In genomic region chr2:179911569-179911968, GRCh38 we compare ENCODE assay signal across 40 cellular contexts. TPM values are rescaled to one million over a fixed set of nuclear protein-coding genes. Genes with fewer than 3 reads are reported as not detected.
"Had no signal": no experiment of that assay in that cellular context is flagged by ENCODE, and none has a peak within 500 bp of the region (broad histone marks: within the 10 kb centered on the region; RNA-seq: fewer than 3 reads in every experiment).

No MANE protein-coding gene starts in this region.

- H3K27me3 Mint-ChIP-seq: activated naive CD4-positive, alpha-beta T cell treated with anti-CD3 and anti-CD28 coated beads, Interleukin-2, amount 10 ng/mL, durations not matched to agents 7 days and 5 days; activated naive CD8-positive, alpha-beta T cell treated with anti-CD3 and anti-CD28 coated beads for 36 hours; activated naive CD8-positive, alpha-beta T cell treated with anti-CD3 and anti-CD28 coated beads, Interleukin-2, amount 10 ng/mL, durations not matched to agents 7 days and 5 days; brain had no signal

- H3K27ac Mint-ChIP-seq: activated naive CD4-positive, alpha-beta T cell treated with anti-CD3 and anti-CD28 coated beads for 36 hours; activated naive CD4-positive, alpha-beta T cell treated with anti-CD3 and anti-CD28 coated beads, Interleukin-2, amount 10 ng/mL, durations not matched to agents 7 days and 5 days; activated naive CD4-positive, alpha-beta T cell treated with anti-CD3 and anti-CD28 coated beads, Interleukin-2, amount 50 U/mL, for 24 hours; activated naive CD4-positive, alpha-beta T cell treated with anti-CD3 and anti-CD28 coated beads, Interleukin-2, amount 50 U/mL, for 72 hours; activated naive CD8-positive, alpha-beta T cell; activated naive CD8-positive, alpha-beta T cell treated with anti-CD3 and anti-CD28 coated beads for 36 hours; activated naive CD8-positive, alpha-beta T cell treated with anti-CD3 and anti-CD28 coated beads, Interleukin-2, amount 10 ng/mL, durations not matched to agents 7 days and 5 days; activated naive CD8-positive, alpha-beta T cell treated with anti-CD3 and anti-CD28 coated beads, Interleukin-2, amount 50 U/mL, for 24 hours; activated T-cell treated with anti-CD3 and anti-CD28 coated beads, Interleukin-2, amount 50 U/mL, for 24 hours; activated T-cell treated with anti-CD3 and anti-CD28 coated beads, Interleukin-2, amount 50 U/mL, for 72 hours; activated T-helper 1 cell treated with anti-CD3 and anti-CD28 coated beads, Interleukin-12 subunit alpha, Interleukin-12 subunit beta, Interleukin-2, Interleukin-4 antibody, amounts not matched to agents 30 ng/mL and 10 ng/mL and 1 ng/mL, durations not matched to agents 14 hours and 24 hours and 36 hours; activated T-helper 17 cell treated with anti-CD3 and anti-CD28 coated beads, Interleukin-2, amount 50 U/mL, for 72 hours; activated T-helper 2 cell treated with anti-CD3 and anti-CD28 coated beads, Interferon-gamma antibody, Interleukin-2, Interleukin-4, amounts not matched to agents 10 μg/mL and 5 μg/mL and 100 μg/mL, durations not matched to agents 14 hours and 24 hours and 36 hours; brain had no signal

- H3K4me3 ChIP-seq: adrenal gland, ascending aorta, body of pancreas, breast epithelium, cardiac muscle cell had no signal

- DNase-seq: activated effector memory CD4-positive, alpha-beta T cell treated with anti-CD3 and anti-CD28 coated beads, Interleukin-2, amount 50 U/mL, for 16 hours; activated effector memory CD4-positive, alpha-beta T cell treated with Interleukin-2 at 50 U/mL for 16 hours; activated gamma-delta T cell; activated gamma-delta T cell treated with Interleukin-2 at 50 U/mL for 16 hours; activated naive CD4-positive, alpha-beta T cell; activated naive CD4-positive, alpha-beta T cell treated with anti-CD3 and anti-CD28 coated beads for 36 hours; activated naive CD4-positive, alpha-beta T cell treated with anti-CD3 and anti-CD28 coated beads, Interleukin-2, amount 10 ng/mL, durations not matched to agents 7 days and 5 days; activated naive CD4-positive, alpha-beta T cell treated with anti-CD3 and anti-CD28 coated beads, Interleukin-2, amount 50 U/mL, for 16 hours; activated naive CD4-positive, alpha-beta T cell treated with Interleukin-2 at 50 U/mL for 16 hours; activated naive CD8-positive, alpha-beta T cell treated with anti-CD3 and anti-CD28 coated beads for 36 hours; activated naive CD8-positive, alpha-beta T cell treated with anti-CD3 and anti-CD28 coated beads, Interleukin-2, amount 10 ng/mL, durations not matched to agents 7 days and 5 days; activated naive CD8-positive, alpha-beta T cell treated with anti-CD3 and anti-CD28 coated beads, Interleukin-2, amount 50 U/mL, for 24 hours; activated T-cell treated with anti-CD3 and anti-CD28 coated beads, Interleukin-2, amount 50 U/mL, for 1 hour; activated T-cell treated with anti-CD3 and anti-CD28 coated beads, Interleukin-2, amount 50 U/mL, for 24 hours; activated T-cell treated with anti-CD3 and anti-CD28 coated beads, Interleukin-2, amount 50 U/mL, for 4 hours; activated T-cell treated with anti-CD3 and anti-CD28 coated beads, Interleukin-2, amount 50 U/mL, for 48 hours; activated T-cell treated with anti-CD3 and anti-CD28 coated beads, Interleukin-2, amount 50 U/mL, for 72 hours; amniotic stem cell; amygdala; anterior cingulate cortex; aorta; body of pancreas; brain microvascular endothelial cell; caudate nucleus; central memory CD4-positive, alpha-beta T cell; cerebellar nuclear complex had no signal

- H3K4me1 Mint-ChIP-seq: activated naive CD4-positive, alpha-beta T cell treated with anti-CD3 and anti-CD28 coated beads, Interleukin-2, amount 10 ng/mL, durations not matched to agents 7 days and 5 days; activated naive CD4-positive, alpha-beta T cell treated with anti-CD3 and anti-CD28 coated beads, Interleukin-2, amount 50 U/mL, for 24 hours; activated naive CD8-positive, alpha-beta T cell treated with anti-CD3 and anti-CD28 coated beads for 36 hours; activated naive CD8-positive, alpha-beta T cell treated with anti-CD3 and anti-CD28 coated beads, Interleukin-2, amount 10 ng/mL, durations not matched to agents 7 days and 5 days; activated naive CD8-positive, alpha-beta T cell treated with anti-CD3 and anti-CD28 coated beads, Interleukin-2, amount 50 U/mL, for 24 hours; activated T-helper 17 cell treated with anti-CD3 and anti-CD28 coated beads, Interleukin-2, amount 50 U/mL, for 72 hours; brain; central memory CD8-positive, alpha-beta T cell had no signal

- H3K9me3 ChIP-seq: adrenal gland, ascending aorta, body of pancreas, breast epithelium had no signal

- H3K9me3 Mint-ChIP-seq: activated naive CD4-positive, alpha-beta T cell treated with anti-CD3 and anti-CD28 coated beads for 36 hours; activated naive CD4-positive, alpha-beta T cell treated with anti-CD3 and anti-CD28 coated beads, Interleukin-2, amount 10 ng/mL, durations not matched to agents 7 days and 5 days; activated naive CD4-positive, alpha-beta T cell treated with anti-CD3 and anti-CD28 coated beads, Interleukin-2, amount 50 U/mL, for 24 hours; activated naive CD4-positive, alpha-beta T cell treated with anti-CD3 and anti-CD28 coated beads, Interleukin-2, amount 50 U/mL, for 72 hours; activated naive CD8-positive, alpha-beta T cell treated with anti-CD3 and anti-CD28 coated beads for 36 hours; activated naive CD8-positive, alpha-beta T cell treated with anti-CD3 and anti-CD28 coated beads, Interleukin-2, amount 10 ng/mL, durations not matched to agents 7 days and 5 days; activated naive CD8-positive, alpha-beta T cell treated with anti-CD3 and anti-CD28 coated beads, Interleukin-2, amount 50 U/mL, for 24 hours; activated T-cell treated with anti-CD3 and anti-CD28 coated beads, Interleukin-2, amount 50 U/mL, for 24 hours; activated T-cell treated with anti-CD3 and anti-CD28 coated beads, Interleukin-2, amount 50 U/mL, for 4 hours; activated T-cell treated with anti-CD3 and anti-CD28 coated beads, Interleukin-2, amount 50 U/mL, for 72 hours; activated T-helper 1 cell treated with anti-CD3 and anti-CD28 coated beads, Interleukin-12 subunit alpha, Interleukin-12 subunit beta, Interleukin-2, Interleukin-4 antibody, amounts not matched to agents 30 ng/mL and 10 ng/mL and 1 ng/mL, durations not matched to agents 14 hours and 24 hours and 36 hours; activated T-helper 17 cell treated with anti-CD3 and anti-CD28 coated beads, Interleukin-2, amount 50 U/mL, for 72 hours; activated T-helper 2 cell treated with anti-CD3 and anti-CD28 coated beads, Interferon-gamma antibody, Interleukin-2, Interleukin-4, amounts not matched to agents 10 μg/mL and 5 μg/mL and 100 μg/mL, durations not matched to agents 14 hours and 24 hours and 36 hours; brain; central memory CD8-positive, alpha-beta T cell had no signal

- H3K36me3 Mint-ChIP-seq: activated naive CD4-positive, alpha-beta T cell treated with anti-CD3 and anti-CD28 coated beads, Interleukin-2, amount 10 ng/mL, durations not matched to agents 7 days and 5 days; activated naive CD4-positive, alpha-beta T cell treated with anti-CD3 and anti-CD28 coated beads, Interleukin-2, amount 50 U/mL, for 24 hours; activated naive CD4-positive, alpha-beta T cell treated with anti-CD3 and anti-CD28 coated beads, Interleukin-2, amount 50 U/mL, for 72 hours; activated naive CD8-positive, alpha-beta T cell treated with anti-CD3 and anti-CD28 coated beads for 36 hours; activated naive CD8-positive, alpha-beta T cell treated with anti-CD3 and anti-CD28 coated beads, Interleukin-2, amount 10 ng/mL, durations not matched to agents 7 days and 5 days; brain had no signal

- H3K4me3 Mint-ChIP-seq: activated naive CD4-positive, alpha-beta T cell treated with anti-CD3 and anti-CD28 coated beads for 36 hours; activated naive CD4-positive, alpha-beta T cell treated with anti-CD3 and anti-CD28 coated beads, Interleukin-2, amount 10 ng/mL, durations not matched to agents 7 days and 5 days; activated naive CD4-positive, alpha-beta T cell treated with anti-CD3 and anti-CD28 coated beads, Interleukin-2, amount 50 U/mL, for 24 hours; activated naive CD8-positive, alpha-beta T cell; activated naive CD8-positive, alpha-beta T cell treated with anti-CD3 and anti-CD28 coated beads for 36 hours; activated naive CD8-positive, alpha-beta T cell treated with anti-CD3 and anti-CD28 coated beads, Interleukin-2, amount 10 ng/mL, durations not matched to agents 7 days and 5 days; activated naive CD8-positive, alpha-beta T cell treated with anti-CD3 and anti-CD28 coated beads, Interleukin-2, amount 50 U/mL, for 24 hours; activated T-cell treated with anti-CD3 and anti-CD28 coated beads, Interleukin-2, amount 50 U/mL, for 24 hours; activated T-cell treated with anti-CD3 and anti-CD28 coated beads, Interleukin-2, amount 50 U/mL, for 4 hours; activated T-cell treated with anti-CD3 and anti-CD28 coated beads, Interleukin-2, amount 50 U/mL, for 72 hours; activated T-helper 1 cell treated with anti-CD3 and anti-CD28 coated beads, Interleukin-12 subunit alpha, Interleukin-12 subunit beta, Interleukin-2, Interleukin-4 antibody, amounts not matched to agents 30 ng/mL and 10 ng/mL and 1 ng/mL, durations not matched to agents 14 hours and 24 hours and 36 hours; activated T-helper 17 cell treated with anti-CD3 and anti-CD28 coated beads, Interleukin-2, amount 50 U/mL, for 72 hours; brain; central memory CD8-positive, alpha-beta T cell had no signal

- FAIRE-seq: astrocyte, bronchial epithelial cell had no signal

- H3K4me1 ChIP-seq: adrenal gland, ascending aorta, body of pancreas, breast epithelium had no signal

- H3K36me3 ChIP-seq: adrenal gland, ascending aorta, brain microvascular endothelial cell, breast epithelium, cardiac muscle cell had no signal

- H3K27me3 ChIP-seq: adrenal gland, ascending aorta, body of pancreas, brain microvascular endothelial cell, breast epithelium, cardiac muscle cell had no signal

- H3K27ac ChIP-seq: adrenal gland, ascending aorta, body of pancreas, brain microvascular endothelial cell, breast epithelium, cardiac muscle cell had no signal

- ATAC-seq: activated naive CD4-positive, alpha-beta T cell treated with anti-CD3 and anti-CD28 coated beads, Interleukin-2, amount 50 U/mL, for 72 hours; activated naive CD8-positive, alpha-beta T cell treated with anti-CD3 and anti-CD28 coated beads, Interleukin-2, amount 50 U/mL, for 24 hours; activated T-cell treated with anti-CD3 and anti-CD28 coated beads, Interleukin-2, amount 50 U/mL, for 4 hours; activated T-cell treated with anti-CD3 and anti-CD28 coated beads, Interleukin-2, amount 50 U/mL, for 72 hours; activated T-helper 17 cell treated with anti-CD3 and anti-CD28 coated beads, Interleukin-2, amount 50 U/mL, for 72 hours; body of pancreas had no signal

RNA-seq across cellular contexts. Expression of gene ZNF385B, which starts 50.2 kb away (rescaled TPM):
- total RNA-seq: activated naive CD4-positive, alpha-beta T cell treated with anti-CD3 and anti-CD28 coated beads for 36 hours; activated naive CD4-positive, alpha-beta T cell treated with anti-CD3 and anti-CD28 coated beads, Interleukin-2, amount 50 U/mL, for 72 hours; activated naive CD8-positive, alpha-beta T cell treated with anti-CD3 and anti-CD28 coated beads for 36 hours; activated naive CD8-positive, alpha-beta T cell treated with anti-CD3 and anti-CD28 coated beads, Interleukin-2, amount 10 ng/mL, durations not matched to agents 7 days and 5 days; activated T-cell treated with anti-CD3 and anti-CD28 coated beads, Interleukin-2, amount 50 U/mL, for 72 hours; activated T-helper 1 cell treated with anti-CD3 and anti-CD28 coated beads, Interleukin-12 subunit alpha, Interleukin-12 subunit beta, Interleukin-2, Interleukin-4 antibody, amounts not matched to agents 30 ng/mL and 10 ng/mL and 1 ng/mL, durations not matched to agents 14 hours and 24 hours and 36 hours; activated T-helper 17 cell treated with anti-CD3 and anti-CD28 coated beads, Interleukin-2, amount 50 U/mL, for 72 hours; activated T-helper 2 cell treated with anti-CD3 and anti-CD28 coated beads, Interferon-gamma antibody, Interleukin-2, Interleukin-4, amounts not matched to agents 10 μg/mL and 5 μg/mL and 100 μg/mL, durations not matched to agents 14 hours and 24 hours and 36 hours; bronchial epithelial cell had no signal
